ENCODE assay signal across 8 cellular contexts in genomic region chr11:12224537-12224893, GRCh38.
DNase-seq lines count a peak whose midpoint lies in the region; ATAC-seq lines count a peak whose summit lies in the region.

No MANE protein-coding gene starts in this region.

- peak; percentile 97 for DNase-seq in RPMI7951 (ENCODE audit: low read depth)
- DNase-seq in activated gamma-delta T cell (lab: John Stamatoyannopoulos, UW): peak; percentile 78
- DNase-seq in Right ventricle myocardium inferior (ENCODE audit: missing footprints): peak; percentile 92
- DNase-seq in stimulated activated CD4-positive, alpha-beta T cell treated with anti-CD3 and anti-CD28 coated beads, Interleukin-1b, Interleukin-23, amount 100 ng/mL, for 4 hours (ENCODE audit: low read depth in 2 of 2): peak; percentile 54 to 65
- no peak for DNase-seq in NCI-H2107 treated with DMSO at 0.1 percent for 48 hours (lab: John Stamatoyannopoulos, UW; ENCODE audit: unreplicated experiment)
- DNase-seq in NCI-H2171 (lab: John Stamatoyannopoulos, UW): no peak

- intact Hi-C loops in Right ventricle myocardium inferior (cut with DNase I): loop anchor here (5.0 kb wide), 1 partner anchor 42 kb away; no protein-coding TSS in a partner anchor

- ATAC-seq in GM18517 (IDR thresholded peaks at IDR 0.05; ENCODE audit: unreplicated experiment): peak; percentile 98
- ATAC-seq in HG02973 (IDR thresholded peaks at IDR 0.05; ENCODE audit: unreplicated experiment): peak; percentile 89
- ATAC-seq in Right ventricle myocardium inferior: peak; percentile 11

Comparison
In these comparisons a context has a peak if more than half of its experiments do, and no peak if none do; other contexts are left out.
1. ATAC-seq: peak in every context shown above with its lines; median percentile 98 in GM18517; 89 in HG02973; 11 in Right ventricle myocardium inferior.
2. DNase-seq: peak in RPMI7951 (single experiment), activated gamma-delta T cell (single experiment), Right ventricle myocardium inferior (single experiment) and stimulated activated CD4-positive, alpha-beta T cell treated with anti-CD3 and anti-CD28 coated beads, Interleukin-1b, Interleukin-23, amount 100 ng/mL, for 4 hours (2 of 2); none in NCI-H2107 treated with DMSO at 0.1 percent for 48 hours (single experiment) and NCI-H2171 (single experiment).